In genomic region chr5:72554897-72555296, GRCh38 we compare ENCODE assay signal across 11 cellular contexts. TPM values are rescaled to one million over a fixed set of nuclear protein-coding genes. Genes with fewer than 3 reads are reported as not detected.
"Had no signal": no experiment of that assay in that cellular context is flagged by ENCODE, and none has a peak within 500 bp of the region (broad histone marks: within the 10 kb centered on the region; RNA-seq: fewer than 3 reads in every experiment).

No MANE protein-coding gene starts in this region.

- H2AFZ ChIP-seq: GM23248 had no signal

- DNase-seq: GM23248, H7, HFFc6, IMR-90, KBM-7 had no signal

- H3K9ac ChIP-seq: GM23248, KMS-11 had no signal

- H3K4me2 ChIP-seq: KMS-11 had no signal

- H3K4me3 ChIP-seq: GM23248, HAP-1 had no signal

- H3K36me3 ChIP-seq: HAP-1 had no signal

- H3K9me3 ChIP-seq: HAP-1 had no signal

- ATAC-seq: HCT116 had no signal

- H3K27ac ChIP-seq: GM23248, HL-60, KMS-11 had no signal

- H3K4me1 ChIP-seq: HAP-1 had no signal

RNA-seq across cellular contexts. Expression of gene ZNF366, which starts 47.7 kb away (rescaled TPM):
- total RNA-seq: GM23248, H4, H7, HFFc6, HT1080, IMR-90 had no signal
- polyA plus RNA-seq: GM23248, IMR-90 had no signal
